In the genomic region with DNA sequence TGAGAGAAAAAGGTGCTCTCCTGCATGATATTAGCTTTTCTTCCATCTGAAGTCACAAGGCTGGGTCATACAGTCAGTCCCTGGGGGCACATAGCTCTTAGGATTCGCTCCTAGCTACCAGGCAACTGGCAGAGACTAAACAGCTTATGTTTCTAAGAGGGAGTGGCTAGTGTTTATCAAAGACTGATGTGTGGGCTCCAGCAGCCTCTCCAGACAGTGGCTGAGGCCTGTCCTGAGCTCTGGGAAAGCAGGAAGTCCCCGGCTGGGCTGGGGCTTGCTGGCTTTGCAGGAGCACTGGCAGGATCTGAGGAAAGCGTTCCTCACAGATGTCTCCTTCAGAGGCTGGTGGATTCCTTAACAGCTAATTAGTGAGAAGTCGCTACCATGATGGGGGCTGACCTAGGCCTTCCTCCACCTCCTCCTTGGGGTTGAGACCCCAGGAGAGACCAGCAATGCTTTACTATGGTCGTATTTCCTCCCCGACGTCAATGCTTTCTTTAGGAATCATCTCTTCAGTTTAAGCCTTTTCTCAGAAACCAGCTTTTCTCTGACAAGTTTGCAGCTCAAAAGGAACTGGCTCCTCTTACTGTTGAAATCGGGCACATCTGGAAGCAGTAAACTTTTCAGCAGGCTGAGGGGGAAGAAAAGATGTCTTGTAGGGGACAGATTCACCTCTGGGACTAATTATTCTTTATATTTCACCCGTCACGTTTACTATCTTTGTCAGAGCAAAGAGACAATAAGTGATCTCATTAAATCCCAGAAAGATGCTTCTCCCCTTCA, we compare ENCODE assay signal across 10 cellular contexts. TPM values are rescaled to one million over a fixed set of nuclear protein-coding genes. Genes with fewer than 3 reads are reported as not detected.
DNase-seq lines count a peak whose midpoint lies in the region; ATAC-seq and TF ChIP-seq lines count a peak whose summit lies in the region.
"Had no signal": no experiment of that assay in that cellular context is flagged by ENCODE, and none has a peak within 500 bp of the region (broad histone marks: within the 10 kb centered on the region; RNA-seq: fewer than 3 reads in every experiment).

No MANE protein-coding gene starts in this region.

- intact Hi-C loops in left colon (cut with DNase I, micrococcal nuclease) (no loop called here), vagina (cut with DNase I) (loop anchor here (5.0 kb wide), 2 partner anchors 58 to 618 kb away; a partner anchor contains a TSS)
- intact Hi-C loops in activated CD8-positive, alpha-beta T cell treated with anti-CD3 and anti-CD28 coated beads for 36 hours (cut with micrococcal nuclease): no loop called here

- no peak overlapping the region for H3K27ac ChIP-seq in brain microvascular endothelial cell
- peak overlapping the region; percentile 83 for H3K27ac ChIP-seq in vagina

- no peak for DNase-seq in stimulated activated naive CD8-positive, alpha-beta T cell treated with anti-CD3 and anti-CD28 coated beads, Interleukin-15, amount 100 ng/mL, for 72 hours
- DNase-seq in stimulated activated naive CD8-positive, alpha-beta T cell treated with anti-CD3 and anti-CD28 coated beads, Interleukin-15, Interleukin-2, amounts not matched to agents 100 U/mL and 50 U/mL, for 24 hours: no peak
- DNase-seq in brain microvascular endothelial cell: peak; percentile 29
- peak; percentile 23 to 30 for DNase-seq in left colon
- DNase-seq in vagina (ENCODE audit: extremely low spot score in 2 of 2): no peak
- DNase-seq in activated CD8-positive, alpha-beta T cell treated with anti-CD3 and anti-CD28 coated beads for 36 hours: no peak
- DNase-seq in globus pallidus (ENCODE audit: low spot score): no peak
- DNase-seq: NCI-H146 had no signal

- in situ Hi-C loops in brain microvascular endothelial cell (cut with HindIII; ENCODE audit: low pct_ligation_motif_present, low sequenced_read_pairs): no loop called here

- H3K36me3 Mint-ChIP-seq in activated CD8-positive, alpha-beta T cell treated with anti-CD3 and anti-CD28 coated beads for 36 hours (ENCODE audit: low read depth): no peaks in the 10 kb centered on the region

- no peak overlapping the region for H3K4me3 Mint-ChIP-seq in stimulated activated naive CD8-positive, alpha-beta T cell treated with anti-CD3 and anti-CD28 coated beads, Interleukin-15, amount 100 ng/mL, for 72 hours
- H3K4me3 Mint-ChIP-seq in activated CD8-positive, alpha-beta T cell treated with anti-CD3 and anti-CD28 coated beads for 36 hours: no peak overlapping the region
- H3K4me3 Mint-ChIP-seq: B cell had no signal

- POLR2A ChIA-PET in activated CD8-positive, alpha-beta T cell treated with anti-CD3 and anti-CD28 coated beads for 36 hours (lab: Charles Lee): interaction anchor here (0.5 to 1.4 kb wide), 2 partner anchors 16 to 79 kb away, joined by 3 read pairs; no protein-coding TSS in a partner anchor

- no peak overlapping the region for H3K4me3 ChIP-seq in brain microvascular endothelial cell (ENCODE audit: low read depth, low read length)
- H3K4me3 ChIP-seq in vagina: no peak overlapping the region

- TF ChIP-seq CTCF in brain microvascular endothelial cell (IDR thresholded peaks at IDR 0.05; ENCODE audit: low read depth, low read length, missing control alignments) (no peak), vagina (IDR thresholded peaks at IDR 0.05) (no peak)
- no peak for TF ChIP-seq CTCF in activated CD8-positive, alpha-beta T cell treated with anti-CD3 and anti-CD28 coated beads for 36 hours (IDR thresholded peaks at IDR 0.05)

- H3K4me1 ChIP-seq in vagina: peaks cover 58% of the 10 kb centered on the region

- peaks cover 12% of the 10 kb centered on the region for H3K4me1 Mint-ChIP-seq in stimulated activated naive CD8-positive, alpha-beta T cell treated with anti-CD3 and anti-CD28 coated beads, Interleukin-15, amount 100 ng/mL, for 72 hours
- no peaks in the 10 kb centered on the region for H3K4me1 Mint-ChIP-seq in activated CD8-positive, alpha-beta T cell treated with anti-CD3 and anti-CD28 coated beads for 36 hours (ENCODE audit: low read depth)

- H3K27ac Mint-ChIP-seq in stimulated activated naive CD8-positive, alpha-beta T cell treated with anti-CD3 and anti-CD28 coated beads, Interleukin-15, amount 100 ng/mL, for 72 hours: peak overlapping the region in 1 of 2 donors; percentile 54
- H3K27ac Mint-ChIP-seq in activated CD8-positive, alpha-beta T cell treated with anti-CD3 and anti-CD28 coated beads for 36 hours: no peak overlapping the region
- H3K27ac Mint-ChIP-seq: B cell had no signal

- CTCF ChIA-PET in activated CD8-positive, alpha-beta T cell treated with anti-CD3 and anti-CD28 coated beads for 36 hours (lab: Charles Lee): interaction anchor here (0.7 to 1.4 kb wide), 2 partner anchors 17 to 57 kb away, joined by 3 read pairs; no protein-coding TSS in a partner anchor

- peaks cover 85% of the 10 kb centered on the region for H3K27me3 Mint-ChIP-seq in stimulated activated naive CD8-positive, alpha-beta T cell treated with anti-CD3 and anti-CD28 coated beads, Interleukin-15, amount 100 ng/mL, for 72 hours
- H3K27me3 Mint-ChIP-seq in activated CD8-positive, alpha-beta T cell treated with anti-CD3 and anti-CD28 coated beads for 36 hours: peaks cover 32% of the 10 kb centered on the region

- TF ChIP-seq POLR2A in vagina (IDR thresholded peaks at IDR 0.05): no peak

- H3K9me3 Mint-ChIP-seq in stimulated activated naive CD8-positive, alpha-beta T cell treated with anti-CD3 and anti-CD28 coated beads, Interleukin-15, amount 100 ng/mL, for 72 hours: no peaks in the 10 kb centered on the region
- no peaks in the 10 kb centered on the region for H3K9me3 Mint-ChIP-seq in activated CD8-positive, alpha-beta T cell treated with anti-CD3 and anti-CD28 coated beads for 36 hours

- H3K36me3 ChIP-seq in brain microvascular endothelial cell (replicated peaks) (no peaks in the 10 kb centered on the region), vagina (no peaks in the 10 kb centered on the region)

- no peaks in the 10 kb centered on the region for H3K9me3 ChIP-seq in vagina

- H3K27me3 ChIP-seq in brain microvascular endothelial cell (replicated peaks) (peaks cover 23% of the 10 kb centered on the region), vagina (no peaks in the 10 kb centered on the region)

- peak; percentile 9 for ATAC-seq in stimulated activated naive CD8-positive, alpha-beta T cell treated with anti-CD3 and anti-CD28 coated beads, Interleukin-15, amount 100 ng/mL, for 72 hours
- no peak for ATAC-seq in stimulated activated naive CD8-positive, alpha-beta T cell treated with anti-CD3 and anti-CD28 coated beads, Interleukin-15, Interleukin-2, amounts not matched to agents 100 U/mL and 50 U/mL, for 24 hours
- no peak for ATAC-seq in left colon
- no peak for ATAC-seq in activated CD8-positive, alpha-beta T cell treated with anti-CD3 and anti-CD28 coated beads for 36 hours
- no peak for ATAC-seq in GM18873 (IDR thresholded peaks at IDR 0.05; ENCODE audit: low FRiP score, unreplicated experiment)

RNA-seq across cellular contexts. Expression of a gene that starts 33.5 kb away (rescaled TPM):
- total RNA-seq in left colon (1 to 10 TPM; 4.6 to 6.8 TPM), vagina (11.8 TPM)
- 1 to 10 TPM in 1 of 2 experiments, under 1 TPM in 1; 0.99 to 1.4 TPM for total RNA-seq in activated CD8-positive, alpha-beta T cell treated with anti-CD3 and anti-CD28 coated beads for 36 hours

Comparison
In these comparisons a context has a peak if more than half of its experiments do, and no peak if none do; other contexts are left out.
1. DNase-seq: peak in brain microvascular endothelial cell (single experiment) and left colon (2 of 2); none in stimulated activated naive CD8-positive, alpha-beta T cell treated with anti-CD3 and anti-CD28 coated beads, Interleukin-15, amount 100 ng/mL, for 72 hours (0 of 2), stimulated activated naive CD8-positive, alpha-beta T cell treated with anti-CD3 and anti-CD28 coated beads, Interleukin-15, Interleukin-2, amounts not matched to agents 100 U/mL and 50 U/mL, for 24 hours (single experiment), vagina (0 of 2), activated CD8-positive, alpha-beta T cell treated with anti-CD3 and anti-CD28 coated beads for 36 hours (single experiment) and globus pallidus (single experiment).